In the genomic region with DNA sequence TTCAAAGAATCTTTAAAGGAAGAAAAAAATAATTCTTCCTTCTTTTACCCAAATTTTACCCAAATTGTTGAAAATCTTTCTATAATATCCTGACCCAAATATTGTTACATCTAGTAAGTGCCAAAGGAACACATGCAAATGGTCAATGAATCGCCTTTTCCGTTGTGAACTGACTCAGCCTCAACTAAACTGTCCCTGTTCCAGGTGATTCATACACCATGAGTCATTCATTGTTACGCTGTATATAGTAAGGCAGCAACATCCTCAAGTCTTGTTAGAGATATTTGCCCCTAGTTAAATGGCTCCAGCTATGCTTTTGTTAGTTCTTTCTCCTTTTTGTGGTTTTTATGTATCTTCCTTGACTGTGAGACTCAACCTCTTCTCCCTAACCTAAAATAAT, we compare ENCODE assay signal across 9 cellular contexts. TPM values are rescaled to one million over a fixed set of nuclear protein-coding genes. Genes with fewer than 3 reads are reported as not detected.
A peak's percentile ranks its signal among the peaks of the same experiment; 100 is the strongest.
DNase-seq lines count a peak whose midpoint lies in the region; ATAC-seq and TF ChIP-seq lines count a peak whose summit lies in the region.
"Had no signal": no experiment of that assay in that cellular context is flagged by ENCODE, and none has a peak within 500 bp of the region (broad histone marks: within the 10 kb centered on the region; RNA-seq: fewer than 3 reads in every experiment).

No MANE protein-coding gene starts in this region.

- H3K27ac Mint-ChIP-seq in glutamatergic neuron (ENCODE audit: unreplicated experiment) = no peak overlapping the region

- DNase-seq in Daoy (ENCODE audit: low read depth) (peak; percentile 92), GM23248 (peak; percentile 96), NCI-H69 (lab: John Stamatoyannopoulos, UW) (peak; percentile 32), brain microvascular endothelial cell (peak; percentile 96), substantia nigra (lab: John Stamatoyannopoulos, UW) (no peak), glutamatergic neuron (no peak)

- no peaks in the 10 kb centered on the region for H3K9me2 ChIP-seq in GM23248 (ENCODE audit: insufficient read depth)

- 0 to 2% methylated on average over 3 of the region's 3 CpGs for WGBS in GM23248 (ENCODE audit: low coverage in 1 of 2, low lambda C conversion rate in 2 of 2, missing lambda C conversion rate in 2 of 2), 2 experiments
- WGBS in mesodermal cell (ENCODE audit: insufficient coverage in 2 of 2), 2 experiments = 52 to 71% methylated on average over 1 to 2 of the region's 3 CpGs

- H3K36me3 ChIP-seq in GM23248 (ENCODE audit: low read depth) = no peaks in the 10 kb centered on the region
- peaks cover 31% of the 10 kb centered on the region for H3K36me3 ChIP-seq in brain microvascular endothelial cell (replicated peaks)
- H3K36me3 ChIP-seq in mesodermal cell (ENCODE audit: control insufficient read depth, insufficient read depth, low read length) = peaks cover 15% of the 10 kb centered on the region

- H3K4me1 Mint-ChIP-seq in glutamatergic neuron (ENCODE audit: low read depth, unreplicated experiment) = no peaks in the 10 kb centered on the region

- H3K27ac ChIP-seq in GM23248 = no peak overlapping the region
- H3K27ac ChIP-seq in brain microvascular endothelial cell = peak overlapping the region; percentile 56
- H3K27ac ChIP-seq in mesodermal cell (ENCODE audit: low read depth, low read length, severe bottlenecking) = peak overlapping the region; percentile 1
- H3K27ac ChIP-seq in substantia nigra (ENCODE audit: low read depth, low read length, poor library complexity, severe bottlenecking) = no peak overlapping the region

- H3K27me3 ChIP-seq in GM23248 (replicated peaks; ENCODE audit: insufficient read depth) (no peaks in the 10 kb centered on the region), brain microvascular endothelial cell (replicated peaks) (no peaks in the 10 kb centered on the region)

- no peaks in the 10 kb centered on the region for H3K79me2 ChIP-seq in GM23248 (ENCODE audit: insufficient read depth)

- H3K4me3 Mint-ChIP-seq in glutamatergic neuron (ENCODE audit: unreplicated experiment) = no peak overlapping the region
- H3K4me3 Mint-ChIP-seq: nephron had no signal

- no peak for ATAC-seq in GM19324 (IDR thresholded peaks at IDR 0.05; ENCODE audit: low FRiP score, unreplicated experiment)

- H3K4me3 ChIP-seq in GM23248 = no peak overlapping the region
- no peak overlapping the region for H3K4me3 ChIP-seq in brain microvascular endothelial cell (ENCODE audit: low read depth, low read length)
- no peak overlapping the region for H3K4me3 ChIP-seq in mesodermal cell (ENCODE audit: extremely low read depth, insufficient read depth, low read length, poor library complexity, severe bottlenecking)

- no peak for TF ChIP-seq CTCF in brain microvascular endothelial cell (IDR thresholded peaks at IDR 0.05; ENCODE audit: low read depth, low read length, missing control alignments)
- TF ChIP-seq CTCF in glutamatergic neuron (IDR thresholded peaks at IDR 0.05; ENCODE audit: partially characterized antibody, unreplicated experiment) = no peak

- H3K4me2 ChIP-seq in GM23248 (ENCODE audit: unreplicated experiment) = peak overlapping the region; percentile 2

- no peaks in the 10 kb centered on the region for H4K20me1 ChIP-seq in GM23248 (ENCODE audit: insufficient read depth)

- H3K9me3 Mint-ChIP-seq in glutamatergic neuron (ENCODE audit: unreplicated experiment) = no peaks in the 10 kb centered on the region
- H3K9me3 Mint-ChIP-seq: nephron had no signal

- H3K27me3 Mint-ChIP-seq in glutamatergic neuron (ENCODE audit: unreplicated experiment) = no peaks in the 10 kb centered on the region

- H3K4me1 ChIP-seq in GM23248 (ENCODE audit: insufficient read depth) (peaks cover 16% of the 10 kb centered on the region), mesodermal cell (ENCODE audit: control insufficient read depth, insufficient read depth, low read length, poor library complexity, severe bottlenecking) (peaks cover 8% of the 10 kb centered on the region)

- H3F3A ChIP-seq in GM23248 (ENCODE audit: insufficient read depth) = peaks cover 9% of the 10 kb centered on the region

- H3K9me3 ChIP-seq in GM23248 (ENCODE audit: low read depth) (no peaks in the 10 kb centered on the region), mesodermal cell (ENCODE audit: control insufficient read depth, low read length) (no peaks in the 10 kb centered on the region)

- no peak overlapping the region for H3K9ac ChIP-seq in GM23248

- H3K36me3 Mint-ChIP-seq in glutamatergic neuron (ENCODE audit: unreplicated experiment) = no peaks in the 10 kb centered on the region

- in situ Hi-C loops in GM23248 (cut with MboI) (loop anchor here (10.0 kb wide), 2 partner anchors 745 to 975 kb away; no protein-coding TSS in a partner anchor), brain microvascular endothelial cell (cut with HindIII; ENCODE audit: low pct_ligation_motif_present, low sequenced_read_pairs) (no loop called here)

- H2AFZ ChIP-seq in GM23248 = no peak overlapping the region

RNA-seq across cellular contexts. Expression of a gene that starts 9.7 kb away (rescaled TPM):
- total RNA-seq in Daoy (2014; rRNA removed; shearing (Covaris generic)) = 4.5 and 6.9 TPM in 2 replicates
- total RNA-seq in GM23248 (2014; rRNA removed; shearing (Covaris generic)) = 0.13 TPM in 1 of 2 replicates, not detected in the other
- 0.41 and 0.46 TPM in 2 replicates for polyA plus RNA-seq in GM23248 (2016; fragmentation: Nextera tagmentation; extraction: Ambion mirVana)
- 1.7 TPM for polyA plus RNA-seq in mesodermal cell (2013, experiment 1 of 2)
- polyA plus RNA-seq in mesodermal cell (2013, experiment 2 of 2) = 1.9 TPM
- total RNA-seq in glutamatergic neuron (ENCODE audit: unreplicated experiment) = not detected

Comparison
In these comparisons a context has a peak if more than half of its experiments do, and no peak if none do; other contexts are left out.
1. DNase-seq: peak in Daoy (single experiment), GM23248 (single experiment), NCI-H69 (single experiment) and brain microvascular endothelial cell (single experiment); none in substantia nigra (0 of 49) and glutamatergic neuron (single experiment).
2. H3K27ac ChIP-seq: peak in brain microvascular endothelial cell (single experiment) and mesodermal cell (single experiment); none in GM23248 (single experiment) and substantia nigra (single experiment).